7 cellular contexts compared by ENCODE assay signal in genomic region chr14:101282418-101282817, GRCh38.
"Had no signal": no experiment of that assay in that cellular context is flagged by ENCODE, and none has a peak within 500 bp of the region (broad histone marks: within the 10 kb centered on the region; RNA-seq: fewer than 3 reads in every experiment).

No MANE protein-coding gene starts in this region.

- H3K4me3 ChIP-seq: K562 had no signal

- H3K4me2 ChIP-seq: KMS-11 had no signal

- H3K27ac ChIP-seq: HL-60, KMS-11 had no signal

- FAIRE-seq: HTR-8/SVneo, K562 had no signal

- H3K9ac ChIP-seq: KMS-11 had no signal

- DNase-seq: IMR-90, KBM-7, KG1 had no signal

- ATAC-seq: K562 had no signal
